1 cellular context compared by ENCODE assay signal in the genomic region with DNA sequence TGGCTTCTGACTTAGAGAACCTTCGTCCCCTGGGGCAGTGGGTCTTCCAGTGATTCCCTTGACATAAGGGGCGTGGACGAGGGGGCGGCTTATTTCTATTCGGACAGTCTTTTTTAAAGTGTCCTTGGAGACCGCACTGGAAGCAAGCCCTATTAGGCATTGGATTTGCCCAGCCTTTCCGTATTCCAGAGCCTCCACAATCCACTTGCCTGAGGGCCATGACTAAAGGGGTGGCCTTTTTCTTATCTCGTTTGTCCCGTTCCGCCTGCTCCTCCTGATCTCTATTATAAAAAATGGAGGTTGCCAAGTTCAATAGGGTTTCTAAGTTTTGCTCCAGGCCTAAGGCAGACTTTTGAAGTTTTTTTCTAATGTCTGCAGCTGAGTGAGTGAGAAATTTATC.
TF ChIP-seq lines count a peak whose summit lies in the region.

No MANE protein-coding gene starts in this region.

TF ChIP-seq in K562, 482 proteins besides CTCF, POLR2A, EP300 and RAD21:
- TF ChIP-seq CBFA2T2 (conservative IDR thresholded peaks at IDR 0.05) (0 out of 2 replicates have a peak, but pooled peaks have one; percentile 7), TAL1 (IDR thresholded peaks at IDR 0.05) (peak; percentile 36; the same call in 1 of the 2 replicates)
